23 cellular contexts compared by ENCODE assay signal in genomic region chr2:212083492-212083891, GRCh38.
DNase-seq lines count a peak whose midpoint lies in the region; ATAC-seq, FAIRE-seq and TF ChIP-seq lines count a peak whose summit lies in the region.
"Had no signal": no experiment of that assay in that cellular context is flagged by ENCODE, and none has a peak within 500 bp of the region (broad histone marks: within the 10 kb centered on the region; RNA-seq: fewer than 3 reads in every experiment).

No MANE protein-coding gene starts in this region.

- H3K4me3 ChIP-seq in HepG2 (replicated peaks in 1 of 3; ENCODE audit: insufficient read depth in 1 of 3, low read depth in 2 of 3, low read length in 3 of 3): no peak overlapping the region
- no peak overlapping the region for H3K4me3 ChIP-seq in right lobe of liver
- H3K4me3 ChIP-seq in spleen: no peak overlapping the region
- H3K4me3 ChIP-seq: BLaER1, GM12878 had no signal

- POLR2A ChIA-PET in HepG2 (lab: Yijun Ruan, JAX): no interaction called here

- in situ Hi-C loops in HepG2 (cut with HindIII; ENCODE audit: extremely low pct_ligation_motif_present, low pct_unique_long_range_greater_than_20kb): no loop called here

- no peak overlapping the region for H3K4me2 ChIP-seq in HepG2 (ENCODE audit: low read depth, low read length)
- H3K4me2 ChIP-seq: BLaER1 had no signal

- ATAC-seq in HepG2 (no peak), right lobe of liver (no peak)
- ATAC-seq: GM12878 had no signal

- H3K4me1 ChIP-seq in HepG2 (ENCODE audit: insufficient read depth, low read length) (no peaks in the 10 kb centered on the region), right lobe of liver (no peaks in the 10 kb centered on the region), spleen (no peaks in the 10 kb centered on the region)
- H3K4me1 ChIP-seq: BLaER1 had no signal

- H2AFZ ChIP-seq in HepG2 (ENCODE audit: low read length): no peak overlapping the region

- TF ChIP-seq POLR2A in HepG2 (IDR thresholded peaks at IDR 0.05; ENCODE audit: insufficient read depth in 1 of 2, low read depth in 2 of 2, low read length in 2 of 2) (no peak), right lobe of liver (IDR thresholded peaks at IDR 0.05) (no peak), spleen (IDR thresholded peaks at IDR 0.05) (no peak)

- no peaks in the 10 kb centered on the region for H4K20me1 ChIP-seq in HepG2 (ENCODE audit: insufficient read depth, low read length)
- H4K20me1 ChIP-seq: BLaER1 had no signal

- BruUV-seq in HepG2 (replicated peaks; lab: Mats Ljungman, UMichigan): no TSS peak

- no peaks in the 10 kb centered on the region for H3K9me3 ChIP-seq in HepG2 (ENCODE audit: low read length)
- H3K9me3 ChIP-seq in right lobe of liver: no peaks in the 10 kb centered on the region
- no peaks in the 10 kb centered on the region for H3K9me3 ChIP-seq in spleen
- H3K9me3 ChIP-seq: BE2C, BLaER1 had no signal

- no peak for TF ChIP-seq RAD21 in HepG2 (CRISPR knock-in tag; IDR thresholded peaks at IDR 0.05)

- H3K9ac ChIP-seq in HepG2 (ENCODE audit: insufficient read depth, low read depth, low read length): no peak overlapping the region
- H3K9ac ChIP-seq: BLaER1 had no signal

- DNase-seq in HepG2 (ENCODE audit: low spot score): no peak
- no peak for DNase-seq in right lobe of liver
- DNase-seq in NCI-H748 (lab: John Stamatoyannopoulos, UW; ENCODE audit: unreplicated experiment): peak; percentile 44
- DNase-seq in spleen: no peak
- DNase-seq in stimulated activated CD4-positive, alpha-beta T cell treated with anti-CD3 and anti-CD28 coated beads, Interleukin-15, amount 100 ng/mL, for 24 hours: no peak
- DNase-seq: 8988T; ACHN; BE2C; C1 segment of cervical spinal cord; CD4-positive, alpha-beta memory T cell; CD4-positive, CD25-positive, alpha-beta regulatory T cell; CD8-positive, alpha-beta memory T cell; COR-L47; DMS 273 treated with DMSO at 0.1 percent for 48 hours; DMS79; DND-41; EL; GDM1 had no signal

- H3K79me2 ChIP-seq in HepG2 (ENCODE audit: insufficient read depth, low read length): no peaks in the 10 kb centered on the region

- intact Hi-C loops in HepG2 (cut with micrococcal nuclease; ENCODE audit: unreplicated experiment): no loop called here
- intact Hi-C loops in right lobe of liver (cut with DNase I): no loop called here
- intact Hi-C loops in spleen (cut with DNase I; ENCODE audit: low total_unique reads): no loop called here

- H3K36me3 ChIP-seq in HepG2 (replicated peaks in 1 of 2; ENCODE audit: control insufficient read depth in 1 of 2, insufficient read depth in 2 of 2, low read length in 2 of 2) (no peaks in the 10 kb centered on the region), right lobe of liver (no peaks in the 10 kb centered on the region), spleen (no peaks in the 10 kb centered on the region)
- H3K36me3 ChIP-seq: BE2C, BLaER1 had no signal

- TF ChIP-seq CTCF in HepG2 (CRISPR knock-in tag; IDR thresholded peaks at IDR 0.05): no peak
- TF ChIP-seq CTCF in right lobe of liver (IDR thresholded peaks at IDR 0.05): no peak
- TF ChIP-seq CTCF in spleen (IDR thresholded peaks at IDR 0.05 in 8 of 11, conservative IDR thresholded peaks at IDR 0.05 in 3 of 11): no peak

- H3K27ac ChIP-seq in HepG2 (ENCODE audit: extremely low read length, insufficient read depth, low read length): no peak overlapping the region
- no peak overlapping the region for H3K27ac ChIP-seq in right lobe of liver
- H3K27ac ChIP-seq in spleen: no peak overlapping the region
- H3K27ac ChIP-seq: BLaER1 had no signal

- no peak for FAIRE-seq in HepG2 (lab: Jason Lieb, UNC)
- FAIRE-seq: A204.1, GM12878, GM12892, GM18507 had no signal

- 2% methylated on average over 4 of the region's 4 CpGs for WGBS in HepG2 (ENCODE audit: low lambda C conversion rate)
- 69% methylated on average over 4 of the region's 4 CpGs for WGBS in right lobe of liver (ENCODE audit: insufficient coverage, low coverage, low lambda C conversion rate, missing lambda C conversion rate)
- 82 to 93% (median 88%) methylated on average over 4 of the region's 4 CpGs for WGBS in spleen, 5 donors

- CTCF ChIA-PET in HepG2 (lab: Yijun Ruan, JAX; ENCODE audit: low intra/inter-chr PET ratio, low total read pairs): no interaction called here

- no peaks in the 10 kb centered on the region for H3K27me3 ChIP-seq in HepG2 (ENCODE audit: control insufficient read depth in 1 of 2, insufficient read depth in 2 of 2, low read length in 2 of 2)
- H3K27me3 ChIP-seq in right lobe of liver: no peaks in the 10 kb centered on the region
- no peaks in the 10 kb centered on the region for H3K27me3 ChIP-seq in spleen (replicated peaks in 1 of 7)
- H3K27me3 ChIP-seq: BE2C, BLaER1 had no signal

- no peak for TF ChIP-seq EP300 in HepG2 (IDR thresholded peaks at IDR 0.05; ENCODE audit: low read depth in 2 of 2, low read length in 2 of 2)
- TF ChIP-seq EP300 in HepG2 (CRISPR knock-in tag; IDR thresholded peaks at IDR 0.05; ENCODE audit: borderline replicate concordance): no peak

TF ChIP-seq in HepG2, 621 proteins besides CTCF, POLR2A, EP300 and RAD21:
- no peak for TF ChIP-seq PRDM4 (CRISPR knock-in tag; IDR thresholded peaks at IDR 0.05; ENCODE audit: borderline replicate concordance)
- TF ChIP-seq CEBPB (IDR thresholded peaks at IDR 0.05; ENCODE audit: borderline replicate concordance, low read depth, low read length): peak; percentile 64
